8 cellular contexts compared by ENCODE assay signal in genomic region chr7:45663167-45663921, GRCh38.
DNase-seq lines count a peak whose midpoint lies in the region; ATAC-seq and TF ChIP-seq lines count a peak whose summit lies in the region.

No MANE protein-coding gene starts in this region.

- CTCF ChIA-PET in HEK293T (lab: Yijun Ruan, JAX) = interaction anchor here (0.6 to 1.1 kb wide), 4 partner anchors 9 to 806 kb away, joined by 3 to 7 read pairs (median 4); no protein-coding TSS in a partner anchor
- CTCF ChIA-PET in activated CD8-positive, alpha-beta memory T cell treated with anti-CD3 and anti-CD28 coated beads, Interleukin-2, amount 10 ng/mL, durations not matched to agents 7 days and 5 days (lab: Charles Lee) = interaction anchor here (0.8 to 1.2 kb wide), 3 partner anchors 12 to 191 kb away, joined by 3 to 10 read pairs (median 3); no protein-coding TSS in a partner anchor

- H3K36me3 ChIP-seq in BE2C = no peaks in the 10 kb centered on the region; the same call in 1 of the 2 replicates

- H3K4me3 ChIP-seq in BE2C (ENCODE audit: low read depth, low read length) = no peak overlapping the region

- DNase-seq in BE2C (peak; percentile 50), HEK293T (ENCODE audit: extremely low spot score) (peak; percentile 18), iPS DF 4.7 (ENCODE audit: extremely low read depth, low spot score) (peak; percentile 11), DMS79 (lab: John Stamatoyannopoulos, UW) (no peak)
- peak; percentile 42 for DNase-seq in activated CD8-positive, alpha-beta memory T cell treated with anti-CD3 and anti-CD28 coated beads, Interleukin-2, amount 10 ng/mL, durations not matched to agents 7 days and 5 days

- H3K27me3 Mint-ChIP-seq in activated CD8-positive, alpha-beta memory T cell treated with anti-CD3 and anti-CD28 coated beads, Interleukin-2, amount 10 ng/mL, durations not matched to agents 7 days and 5 days = no peaks in the 10 kb centered on the region

- no peaks in the 10 kb centered on the region for H3K36me3 Mint-ChIP-seq in activated CD8-positive, alpha-beta memory T cell treated with anti-CD3 and anti-CD28 coated beads, Interleukin-2, amount 10 ng/mL, durations not matched to agents 7 days and 5 days

- H3K4me1 Mint-ChIP-seq in activated CD8-positive, alpha-beta memory T cell treated with anti-CD3 and anti-CD28 coated beads, Interleukin-2, amount 10 ng/mL, durations not matched to agents 7 days and 5 days = no peaks in the 10 kb centered on the region

- H3K27ac Mint-ChIP-seq in activated CD8-positive, alpha-beta memory T cell treated with anti-CD3 and anti-CD28 coated beads, Interleukin-2, amount 10 ng/mL, durations not matched to agents 7 days and 5 days = no peak overlapping the region

- H3K9me3 ChIP-seq in BE2C = no peaks in the 10 kb centered on the region

- no peaks in the 10 kb centered on the region for H3K9me3 Mint-ChIP-seq in activated CD8-positive, alpha-beta memory T cell treated with anti-CD3 and anti-CD28 coated beads, Interleukin-2, amount 10 ng/mL, durations not matched to agents 7 days and 5 days (ENCODE audit: low read depth)

- ATAC-seq in activated CD8-positive, alpha-beta memory T cell treated with anti-CD3 and anti-CD28 coated beads, Interleukin-2, amount 10 ng/mL, durations not matched to agents 7 days and 5 days = peak; percentile 33
- ATAC-seq in GM18519 (IDR thresholded peaks at IDR 0.05; ENCODE audit: low FRiP score, unreplicated experiment) = no peak
- ATAC-seq in GM18861 (IDR thresholded peaks at IDR 0.05; ENCODE audit: unreplicated experiment) = no peak
- ATAC-seq in HG02678 (IDR thresholded peaks at IDR 0.05; ENCODE audit: unreplicated experiment) = no peak

- no peak overlapping the region for H3K4me3 Mint-ChIP-seq in activated CD8-positive, alpha-beta memory T cell treated with anti-CD3 and anti-CD28 coated beads, Interleukin-2, amount 10 ng/mL, durations not matched to agents 7 days and 5 days

- no peaks in the 10 kb centered on the region for H3K27me3 ChIP-seq in BE2C

- POLR2A ChIA-PET in HEK293T (lab: Yijun Ruan, JAX) = no interaction called here

- H3K4me1 ChIP-seq in BE2C = no peaks in the 10 kb centered on the region

- TF ChIP-seq CTCF in BE2C (IDR thresholded peaks at IDR 0.05; ENCODE audit: low read depth, low read length) = peak; percentile 60

TF ChIP-seq in HEK293T, 16 proteins besides CTCF, POLR2A, EP300 and RAD21:
- TF ChIP-seq L3MBTL2 (conservative IDR thresholded peaks at IDR 0.05) (no peak), ARNT (IDR thresholded peaks at IDR 0.05) (no peak), BHLHE40 (IDR thresholded peaks at IDR 0.05; ENCODE audit: borderline replicate concordance) (no peak), SUZ12 (IDR thresholded peaks at IDR 0.05) (no peak), HDGF (IDR thresholded peaks at IDR 0.05; ENCODE audit: borderline replicate concordance) (no peak), NFRKB (IDR thresholded peaks at IDR 0.05) (no peak), SP1 (IDR thresholded peaks at IDR 0.05) (no peak), CTBP1 (IDR thresholded peaks at IDR 0.05; ENCODE audit: borderline replicate concordance) (no peak), LEF1 (IDR thresholded peaks at IDR 0.05; ENCODE audit: borderline replicate concordance) (no peak), FOXM1 (IDR thresholded peaks at IDR 0.05; ENCODE audit: borderline replicate concordance) (no peak), TARDBP (IDR thresholded peaks at IDR 0.05) (no peak), FOXK2 (IDR thresholded peaks at IDR 0.05) (no peak), ZNF384 (IDR thresholded peaks at IDR 0.05) (no peak), FOXA1 (IDR thresholded peaks at IDR 0.05) (no peak)
- TF ChIP-seq, protein P1, sequence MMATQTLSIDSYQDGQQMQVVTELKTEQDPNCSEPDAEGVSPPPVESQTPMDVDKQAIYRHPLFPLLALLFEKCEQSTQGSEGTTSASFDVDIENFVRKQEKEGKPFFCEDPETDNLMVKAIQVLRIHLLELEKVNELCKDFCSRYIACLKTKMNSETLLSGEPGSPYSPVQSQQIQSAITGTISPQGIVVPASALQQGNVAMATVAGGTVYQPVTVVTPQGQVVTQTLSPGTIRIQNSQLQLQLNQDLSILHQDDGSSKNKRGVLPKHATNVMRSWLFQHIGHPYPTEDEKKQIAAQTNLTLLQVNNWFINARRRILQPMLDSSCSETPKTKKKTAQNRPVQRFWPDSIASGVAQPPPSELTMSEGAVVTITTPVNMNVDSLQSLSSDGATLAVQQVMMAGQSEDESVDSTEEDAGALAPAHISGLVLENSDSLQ (IDR thresholded peaks at IDR 0.05) = no peak
